Comparison of ENCODE assay signal across 17 cellular contexts in the genomic region with DNA sequence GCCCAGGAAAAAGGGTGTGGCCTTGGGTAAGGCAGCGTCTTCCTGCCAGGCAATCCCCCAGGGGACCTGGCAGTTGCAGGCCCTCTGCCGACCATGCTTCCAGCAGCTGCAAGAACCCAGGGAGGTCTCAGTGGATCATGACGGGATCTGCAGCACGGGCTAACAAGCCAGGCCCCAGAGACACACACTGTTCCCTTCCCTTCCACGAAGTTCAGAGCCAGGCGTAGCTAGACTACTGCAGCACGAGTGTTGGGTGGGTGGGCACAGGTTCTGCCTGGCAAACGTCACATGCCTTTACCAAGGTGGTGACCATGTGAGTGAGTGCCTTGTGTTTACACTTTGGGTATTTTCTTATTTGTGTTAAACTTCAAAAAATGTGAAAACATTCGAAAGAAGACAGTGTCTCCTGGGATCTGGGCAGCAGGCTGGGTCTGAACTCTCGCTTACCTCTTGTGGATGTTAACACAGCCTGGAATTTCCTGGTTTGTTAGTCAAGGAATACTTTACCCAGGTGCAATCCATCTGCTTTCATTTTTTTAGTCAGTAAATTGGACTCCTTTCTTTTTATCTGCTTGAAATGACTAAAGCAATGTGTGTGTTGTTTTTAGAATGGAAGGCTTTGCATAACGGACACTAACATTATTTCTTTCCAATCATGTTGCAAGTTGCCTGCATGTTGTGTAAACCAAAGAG.
"Had no signal": no experiment of that assay in that cellular context is flagged by ENCODE, and none has a peak within 500 bp of the region (broad histone marks: within the 10 kb centered on the region; RNA-seq: fewer than 3 reads in every experiment).

No MANE protein-coding gene starts in this region.

- H3K27ac ChIP-seq: body of pancreas, coronary artery, lower lobe of right lung, VCaP had no signal

- H3K27ac Mint-ChIP-seq: activated CD8-positive, alpha-beta memory T cell treated with anti-CD3 and anti-CD28 coated beads, Interleukin-2, amount 10 ng/mL, durations not matched to agents 7 days and 5 days; activated naive CD8-positive, alpha-beta T cell treated with anti-CD3 and anti-CD28 coated beads, Interleukin-2, amount 10 ng/mL, durations not matched to agents 7 days and 5 days; activated T-helper 2 cell treated with anti-CD3 and anti-CD28 coated beads, Interferon-gamma antibody, Interleukin-2, Interleukin-4, amounts not matched to agents 10 μg/mL and 5 μg/mL and 100 μg/mL, durations not matched to agents 14 hours and 24 hours and 36 hours; nephron progenitor cell; type B pancreatic cell had no signal

- H3K27me3 Mint-ChIP-seq: activated CD8-positive, alpha-beta memory T cell treated with anti-CD3 and anti-CD28 coated beads, Interleukin-2, amount 10 ng/mL, durations not matched to agents 7 days and 5 days; stimulated activated naive CD8-positive, alpha-beta T cell treated with anti-CD3 and anti-CD28 coated beads, Interleukin-15, amount 100 ng/mL, for 72 hours; type B pancreatic cell had no signal

- ATAC-seq: activated CD8-positive, alpha-beta memory T cell treated with anti-CD3 and anti-CD28 coated beads, Interleukin-2, amount 10 ng/mL, durations not matched to agents 7 days and 5 days; body of pancreas; lower lobe of right lung had no signal

- H3K9me3 Mint-ChIP-seq: activated naive CD8-positive, alpha-beta T cell treated with anti-CD3 and anti-CD28 coated beads, Interleukin-2, amount 10 ng/mL, durations not matched to agents 7 days and 5 days; activated T-helper 2 cell treated with anti-CD3 and anti-CD28 coated beads, Interferon-gamma antibody, Interleukin-2, Interleukin-4, amounts not matched to agents 10 μg/mL and 5 μg/mL and 100 μg/mL, durations not matched to agents 14 hours and 24 hours and 36 hours; type B pancreatic cell had no signal

- H3K36me3 ChIP-seq: esophagus muscularis mucosa, lower lobe of right lung had no signal

- H3K9me3 ChIP-seq: body of pancreas had no signal

- DNase-seq: activated CD4-positive, alpha-beta T cell treated with anti-CD3 and anti-CD28 coated beads, Interleukin-2, amount 50 U/mL, for 4 hours; activated CD4-positive, CD25-positive, alpha-beta regulatory T cell treated with anti-CD3 and anti-CD28 coated beads, Interleukin-2, amount 50 U/mL, for 72 hours; activated CD8-positive, alpha-beta memory T cell treated with anti-CD3 and anti-CD28 coated beads, Interleukin-2, amount 10 ng/mL, durations not matched to agents 7 days and 5 days; activated naive CD4-positive, alpha-beta T cell treated with Interleukin-2 at 50 U/mL for 16 hours; activated naive CD8-positive, alpha-beta T cell treated with anti-CD3 and anti-CD28 coated beads, Interleukin-2, amount 10 ng/mL, durations not matched to agents 7 days and 5 days; activated T-cell treated with anti-CD3 and anti-CD28 coated beads, Interleukin-2, amount 50 U/mL, for 1 hour; body of pancreas; caudate nucleus; lower lobe of right lung; nephron progenitor cell; occipital lobe; stimulated activated naive CD8-positive, alpha-beta T cell treated with anti-CD3 and anti-CD28 coated beads, Interleukin-15, amount 100 ng/mL, for 72 hours had no signal

- H3K36me3 Mint-ChIP-seq: activated CD8-positive, alpha-beta memory T cell treated with anti-CD3 and anti-CD28 coated beads, Interleukin-2, amount 10 ng/mL, durations not matched to agents 7 days and 5 days; activated naive CD8-positive, alpha-beta T cell treated with anti-CD3 and anti-CD28 coated beads, Interleukin-2, amount 10 ng/mL, durations not matched to agents 7 days and 5 days; type B pancreatic cell had no signal

- H3K4me3 Mint-ChIP-seq: activated CD8-positive, alpha-beta memory T cell treated with anti-CD3 and anti-CD28 coated beads, Interleukin-2, amount 10 ng/mL, durations not matched to agents 7 days and 5 days; activated naive CD8-positive, alpha-beta T cell treated with anti-CD3 and anti-CD28 coated beads, Interleukin-2, amount 10 ng/mL, durations not matched to agents 7 days and 5 days; nephron progenitor cell; stimulated activated naive CD8-positive, alpha-beta T cell treated with anti-CD3 and anti-CD28 coated beads, Interleukin-15, amount 100 ng/mL, for 72 hours; type B pancreatic cell had no signal

- H3K4me3 ChIP-seq: body of pancreas, coronary artery, esophagus muscularis mucosa, lower lobe of right lung had no signal

- H3K4me1 ChIP-seq: body of pancreas had no signal

- H3K27me3 ChIP-seq: body of pancreas had no signal
